In the genomic region with DNA sequence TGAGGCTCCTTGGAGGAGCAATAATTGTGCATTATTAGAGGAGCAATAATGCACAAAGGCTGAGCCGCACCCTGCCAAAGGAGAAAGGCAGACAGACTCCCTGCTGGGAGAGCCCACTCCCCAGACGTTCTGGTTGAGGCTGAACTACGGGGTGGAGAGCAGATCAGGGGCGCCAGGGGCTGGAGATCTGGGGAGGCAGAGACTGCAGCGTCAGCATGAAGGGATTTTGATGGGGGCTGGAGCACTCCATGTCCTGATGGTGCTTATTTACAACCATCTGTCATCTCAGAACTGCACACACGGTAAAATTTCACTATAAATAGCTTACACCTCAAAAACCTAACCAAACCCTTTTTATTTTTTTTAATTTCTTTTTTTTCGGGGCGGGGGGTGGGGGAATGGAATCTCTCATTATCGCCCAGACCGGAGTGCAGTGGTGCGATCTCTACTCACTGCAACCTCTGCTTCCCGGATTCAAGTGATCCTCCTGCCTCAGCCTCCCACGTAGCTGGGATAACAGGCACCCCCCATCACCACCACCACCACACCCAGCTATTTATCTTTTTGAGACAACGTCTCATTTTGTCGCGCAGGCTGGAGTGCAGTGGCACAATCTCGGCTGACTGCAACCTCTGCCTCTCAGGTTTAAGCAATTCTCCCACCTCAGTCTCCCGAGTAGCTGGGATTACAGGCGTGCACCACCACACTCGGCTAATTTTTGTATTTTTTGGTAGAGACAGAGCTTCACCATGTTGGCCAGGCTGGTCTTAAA, we compare ENCODE assay signal across 15 cellular contexts. TPM values are rescaled to one million over a fixed set of nuclear protein-coding genes. Genes with fewer than 3 reads are reported as not detected.
DNase-seq lines count a peak whose midpoint lies in the region; ATAC-seq and TF ChIP-seq lines count a peak whose summit lies in the region.
"Had no signal": no experiment of that assay in that cellular context is flagged by ENCODE, and none has a peak within 500 bp of the region (broad histone marks: within the 10 kb centered on the region; RNA-seq: fewer than 3 reads in every experiment).

No MANE protein-coding gene starts in this region.

- no peaks in the 10 kb centered on the region for H3K9me3 Mint-ChIP-seq in CD4-positive, alpha-beta T cell
- no peaks in the 10 kb centered on the region for H3K9me3 Mint-ChIP-seq in endothelial cell (ENCODE audit: unreplicated experiment)
- H3K9me3 Mint-ChIP-seq in MCF 10A (ENCODE audit: unreplicated experiment): no peaks in the 10 kb centered on the region
- H3K9me3 Mint-ChIP-seq: CD4-positive, alpha-beta memory T cell had no signal

- no peak overlapping the region for H3K4me3 Mint-ChIP-seq in CD4-positive, alpha-beta T cell
- H3K4me3 Mint-ChIP-seq in endothelial cell (ENCODE audit: unreplicated experiment) (no peak overlapping the region), MCF 10A (ENCODE audit: unreplicated experiment) (no peak overlapping the region)
- H3K4me3 Mint-ChIP-seq: CD4-positive, alpha-beta memory T cell had no signal

- no peak for TF ChIP-seq CTCF in CD4-positive, alpha-beta T cell (IDR thresholded peaks at IDR 0.05)
- no peak for TF ChIP-seq CTCF in RWPE1 (conservative IDR thresholded peaks at IDR 0.05; ENCODE audit: low read depth)
- no peak for TF ChIP-seq CTCF in endothelial cell (IDR thresholded peaks at IDR 0.05; ENCODE audit: unreplicated experiment)
- TF ChIP-seq CTCF in MCF 10A (IDR thresholded peaks at IDR 0.05; ENCODE audit: unreplicated experiment): no peak

- no peaks in the 10 kb centered on the region for H3K27me3 Mint-ChIP-seq in CD4-positive, alpha-beta T cell
- H3K27me3 Mint-ChIP-seq in endothelial cell (ENCODE audit: unreplicated experiment): peaks cover 2% of the 10 kb centered on the region
- no peaks in the 10 kb centered on the region for H3K27me3 Mint-ChIP-seq in MCF 10A (ENCODE audit: insufficient read depth, unreplicated experiment)
- H3K27me3 Mint-ChIP-seq: CD4-positive, alpha-beta memory T cell had no signal

- POLR2A ChIA-PET in CD4-positive, alpha-beta T cell (lab: Charles Lee): interaction anchor here (0.9 kb wide), 1 partner anchor 627 kb away, joined by 5 read pairs; no protein-coding TSS in a partner anchor
- POLR2A ChIA-PET in RWPE1 (lab: Yijun Ruan, JAX; ENCODE audit: low non-redundant PET) (no interaction called here), MCF 10A (lab: Yijun Ruan, JAX) (interaction anchor here (0.8 kb wide), 1 partner anchor 13 kb away, joined by 3 read pairs; no protein-coding TSS in a partner anchor)

- no peak for ATAC-seq in CD4-positive, alpha-beta T cell (ENCODE audit: poor library complexity)
- ATAC-seq in left ventricle myocardium superior: no peak
- ATAC-seq: PC-3 had no signal

- H3K27ac ChIP-seq in CD4-positive, alpha-beta T cell (ENCODE audit: low read depth, low read length): no peak overlapping the region
- H3K27ac ChIP-seq in RWPE1: peak overlapping the region; percentile 24; the same call in 1 of the 2 replicates

- no peak for DNase-seq in CD4-positive, alpha-beta T cell
- DNase-seq in DMS 273 treated with DMSO at 0.1 percent for 48 hours (lab: John Stamatoyannopoulos, UW) (peak; percentile 51), RWPE1 (ENCODE audit: low spot score) (no peak), endothelial cell (ENCODE audit: low spot score) (no peak), left ventricle myocardium superior (no peak), kidney tubule cell (ENCODE audit: low spot score) (no peak), MCF 10A (ENCODE audit: unreplicated experiment) (no peak)
- DNase-seq in effector CD4-positive, alpha-beta T cell: no peak
- DNase-seq: ACHN; CD4-positive, alpha-beta memory T cell; Karpas-422; NCI-H2081; NCI-H226; NCI-H69; PC-3 had no signal

- no peaks in the 10 kb centered on the region for H3K9me3 ChIP-seq in CD4-positive, alpha-beta T cell (ENCODE audit: control insufficient read depth, low read length)

- no peaks in the 10 kb centered on the region for H3K27me3 ChIP-seq in CD4-positive, alpha-beta T cell (ENCODE audit: control insufficient read depth, insufficient read depth, low read length)

- H3K27ac Mint-ChIP-seq in CD4-positive, alpha-beta T cell: peak overlapping the region; percentile 17
- peak overlapping the region; percentile 48 for H3K27ac Mint-ChIP-seq in endothelial cell (ENCODE audit: unreplicated experiment)
- no peak overlapping the region for H3K27ac Mint-ChIP-seq in MCF 10A (ENCODE audit: low read depth, unreplicated experiment)

- peaks cover 21% of the 10 kb centered on the region for H3K4me1 Mint-ChIP-seq in CD4-positive, alpha-beta T cell (ENCODE audit: low read depth)
- H3K4me1 Mint-ChIP-seq in endothelial cell (ENCODE audit: unreplicated experiment) (peaks cover 12% of the 10 kb centered on the region), MCF 10A (ENCODE audit: insufficient read depth, unreplicated experiment) (peaks cover 14% of the 10 kb centered on the region)

- peaks cover 13% of the 10 kb centered on the region for H3K36me3 Mint-ChIP-seq in CD4-positive, alpha-beta T cell (ENCODE audit: low read depth)
- H3K36me3 Mint-ChIP-seq in endothelial cell (ENCODE audit: low read depth, unreplicated experiment): no peaks in the 10 kb centered on the region
- H3K36me3 Mint-ChIP-seq in MCF 10A (ENCODE audit: insufficient read depth, unreplicated experiment): peaks cover 6% of the 10 kb centered on the region

- CTCF ChIA-PET in CD4-positive, alpha-beta T cell (lab: Charles Lee): no interaction called here
- CTCF ChIA-PET in RWPE1 (lab: Yijun Ruan, JAX) (interaction anchor here (0.7 kb wide), 1 partner anchor 13 kb away, joined by 3 read pairs; no protein-coding TSS in a partner anchor), MCF 10A (lab: Yijun Ruan, JAX) (interaction anchor here (1.1 kb wide), 1 partner anchor 313 kb away, joined by 3 read pairs; no protein-coding TSS in a partner anchor)

- no TSS peak for BruUV-seq in MCF 10A (replicated peaks; lab: Mats Ljungman, UMichigan)

- intact Hi-C loops in CD4-positive, alpha-beta T cell (cut with DNase I, micrococcal nuclease): loop anchor here in 1 of 2 experiments (5.0 to 10.0 kb wide), 3 partner anchors 316 to 633 kb away; a partner anchor contains a TSS
- intact Hi-C loops in left ventricle myocardium superior (cut with micrococcal nuclease): no loop called here
- intact Hi-C loops in MCF 10A (cut with micrococcal nuclease): no loop called here

RNA-seq across cellular contexts. Expression of a gene that starts 4.3 kb away (rescaled TPM):
- total RNA-seq in CD4-positive, alpha-beta T cell: 1 to 10 TPM in 1 of 2 experiments, under 1 TPM in 1; 0.74 to 1.2 TPM
- total RNA-seq in endothelial cell (ENCODE audit: unreplicated experiment): 6.5 TPM
- 2.6 TPM for total RNA-seq in left ventricle myocardium superior
- 5.7 and 5.8 TPM in 2 replicates for total RNA-seq in MCF 10A (2022)
